In the genomic region with DNA sequence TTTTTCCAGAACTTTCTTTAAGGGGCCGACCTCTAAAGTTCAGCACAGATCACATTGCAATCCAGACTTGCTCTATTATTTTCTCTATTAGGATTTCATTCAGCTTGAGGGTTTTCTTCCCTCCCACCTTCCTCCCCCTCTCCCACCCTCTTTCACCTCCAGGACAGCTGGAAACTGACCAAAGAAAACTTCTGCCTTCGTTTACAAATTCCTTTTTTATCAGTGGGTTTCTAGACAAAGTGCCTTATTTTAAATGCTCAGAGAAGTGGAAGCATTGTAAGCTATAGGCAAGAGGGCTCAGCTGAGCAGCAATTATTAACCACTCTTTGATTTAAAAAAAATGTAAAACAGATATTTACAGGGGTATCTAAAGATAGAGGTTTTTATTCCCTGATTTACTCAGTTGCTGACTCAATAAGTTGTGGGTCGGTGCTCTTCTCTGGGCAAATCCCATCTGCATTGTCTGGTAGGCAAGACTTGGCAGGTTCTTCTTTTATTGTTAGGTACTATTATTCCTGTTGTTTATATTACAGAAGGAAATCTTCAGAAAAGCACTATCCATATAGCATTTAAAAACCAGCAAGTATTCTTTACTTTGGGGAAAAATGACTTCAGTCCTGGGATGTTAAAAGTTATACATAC, we compare ENCODE assay signal across 2 cellular contexts.
TF ChIP-seq lines count a peak whose summit lies in the region.

No MANE protein-coding gene starts in this region.

TF ChIP-seq in GM23338, 12 proteins besides CTCF, POLR2A, EP300 and RAD21 (continued from another document and continues in another):
- TF ChIP-seq, protein P1, sequence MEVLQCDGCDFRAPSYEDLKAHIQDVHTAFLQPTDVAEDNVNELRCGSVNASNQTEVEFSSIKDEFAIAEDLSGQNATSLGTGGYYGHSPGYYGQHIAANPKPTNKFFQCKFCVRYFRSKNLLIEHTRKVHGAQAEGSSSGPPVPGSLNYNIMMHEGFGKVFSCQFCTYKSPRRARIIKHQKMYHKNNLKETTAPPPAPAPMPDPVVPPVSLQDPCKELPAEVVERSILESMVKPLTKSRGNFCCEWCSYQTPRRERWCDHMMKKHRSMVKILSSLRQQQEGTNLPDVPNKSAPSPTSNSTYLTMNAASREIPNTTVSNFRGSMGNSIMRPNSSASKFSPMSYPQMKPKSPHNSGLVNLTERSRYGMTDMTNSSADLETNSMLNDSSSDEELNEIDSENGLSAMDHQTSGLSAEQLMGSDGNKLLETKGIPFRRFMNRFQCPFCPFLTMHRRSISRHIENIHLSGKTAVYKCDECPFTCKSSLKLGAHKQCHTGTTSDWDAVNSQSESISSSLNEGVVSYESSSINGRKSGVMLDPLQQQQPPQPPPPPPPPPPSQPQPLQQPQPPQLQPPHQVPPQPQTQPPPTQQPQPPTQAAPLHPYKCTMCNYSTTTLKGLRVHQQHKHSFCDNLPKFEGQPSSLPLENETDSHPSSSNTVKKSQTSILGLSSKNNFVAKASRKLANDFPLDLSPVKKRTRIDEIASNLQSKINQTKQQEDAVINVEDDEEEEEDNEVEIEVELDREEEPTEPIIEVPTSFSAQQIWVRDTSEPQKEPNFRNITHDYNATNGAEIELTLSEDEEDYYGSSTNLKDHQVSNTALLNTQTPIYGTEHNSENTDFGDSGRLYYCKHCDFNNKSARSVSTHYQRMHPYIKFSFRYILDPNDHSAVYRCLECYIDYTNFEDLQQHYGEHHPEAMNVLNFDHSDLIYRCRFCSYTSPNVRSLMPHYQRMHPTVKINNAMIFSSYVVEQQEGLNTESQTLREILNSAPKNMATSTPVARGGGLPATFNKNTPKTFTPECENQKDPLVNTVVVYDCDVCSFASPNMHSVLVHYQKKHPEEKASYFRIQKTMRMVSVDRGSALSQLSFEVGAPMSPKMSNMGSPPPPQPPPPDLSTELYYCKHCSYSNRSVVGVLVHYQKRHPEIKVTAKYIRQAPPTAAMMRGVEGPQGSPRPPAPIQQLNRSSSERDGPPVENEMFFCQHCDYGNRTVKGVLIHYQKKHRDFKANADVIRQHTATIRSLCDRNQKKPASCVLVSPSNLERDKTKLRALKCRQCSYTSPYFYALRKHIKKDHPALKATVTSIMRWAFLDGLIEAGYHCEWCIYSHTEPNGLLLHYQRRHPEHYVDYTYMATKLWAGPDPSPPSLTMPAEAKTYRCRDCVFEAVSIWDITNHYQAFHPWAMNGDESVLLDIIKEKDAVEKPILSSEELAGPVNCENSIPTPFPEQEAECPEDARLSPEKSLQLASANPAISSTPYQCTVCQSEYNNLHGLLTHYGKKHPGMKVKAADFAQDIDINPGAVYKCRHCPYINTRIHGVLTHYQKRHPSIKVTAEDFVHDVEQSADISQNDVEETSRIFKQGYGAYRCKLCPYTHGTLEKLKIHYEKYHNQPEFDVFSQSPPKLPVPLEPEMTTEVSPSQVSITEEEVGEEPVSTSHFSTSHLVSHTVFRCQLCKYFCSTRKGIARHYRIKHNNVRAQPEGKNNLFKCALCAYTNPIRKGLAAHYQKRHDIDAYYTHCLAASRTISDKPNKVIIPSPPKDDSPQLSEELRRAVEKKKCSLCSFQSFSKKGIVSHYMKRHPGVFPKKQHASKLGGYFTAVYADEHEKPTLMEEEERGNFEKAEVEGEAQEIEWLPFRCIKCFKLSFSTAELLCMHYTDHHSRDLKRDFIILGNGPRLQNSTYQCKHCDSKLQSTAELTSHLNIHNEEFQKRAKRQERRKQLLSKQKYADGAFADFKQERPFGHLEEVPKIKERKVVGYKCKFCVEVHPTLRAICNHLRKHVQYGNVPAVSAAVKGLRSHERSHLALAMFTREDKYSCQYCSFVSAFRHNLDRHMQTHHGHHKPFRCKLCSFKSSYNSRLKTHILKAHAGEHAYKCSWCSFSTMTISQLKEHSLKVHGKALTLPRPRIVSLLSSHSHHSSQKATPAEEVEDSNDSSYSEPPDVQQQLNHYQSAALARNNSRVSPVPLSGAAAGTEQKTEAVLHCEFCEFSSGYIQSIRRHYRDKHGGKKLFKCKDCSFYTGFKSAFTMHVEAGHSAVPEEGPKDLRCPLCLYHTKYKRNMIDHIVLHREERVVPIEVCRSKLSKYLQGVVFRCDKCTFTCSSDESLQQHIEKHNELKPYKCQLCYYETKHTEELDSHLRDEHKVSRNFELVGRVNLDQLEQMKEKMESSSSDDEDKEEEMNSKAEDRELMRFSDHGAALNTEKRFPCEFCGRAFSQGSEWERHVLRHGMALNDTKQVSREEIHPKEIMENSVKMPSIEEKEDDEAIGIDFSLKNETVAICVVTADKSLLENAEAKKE (CRISPR knock-in tag; IDR thresholded peaks at IDR 0.05) = no peak
- TF ChIP-seq ZNF331 (CRISPR knock-in tag; IDR thresholded peaks at IDR 0.05; ENCODE audit: low read depth) = no peak
- no peak for TF ChIP-seq NANOG (IDR thresholded peaks at IDR 0.05; ENCODE audit: borderline replicate concordance)
- TF ChIP-seq, protein P2, sequence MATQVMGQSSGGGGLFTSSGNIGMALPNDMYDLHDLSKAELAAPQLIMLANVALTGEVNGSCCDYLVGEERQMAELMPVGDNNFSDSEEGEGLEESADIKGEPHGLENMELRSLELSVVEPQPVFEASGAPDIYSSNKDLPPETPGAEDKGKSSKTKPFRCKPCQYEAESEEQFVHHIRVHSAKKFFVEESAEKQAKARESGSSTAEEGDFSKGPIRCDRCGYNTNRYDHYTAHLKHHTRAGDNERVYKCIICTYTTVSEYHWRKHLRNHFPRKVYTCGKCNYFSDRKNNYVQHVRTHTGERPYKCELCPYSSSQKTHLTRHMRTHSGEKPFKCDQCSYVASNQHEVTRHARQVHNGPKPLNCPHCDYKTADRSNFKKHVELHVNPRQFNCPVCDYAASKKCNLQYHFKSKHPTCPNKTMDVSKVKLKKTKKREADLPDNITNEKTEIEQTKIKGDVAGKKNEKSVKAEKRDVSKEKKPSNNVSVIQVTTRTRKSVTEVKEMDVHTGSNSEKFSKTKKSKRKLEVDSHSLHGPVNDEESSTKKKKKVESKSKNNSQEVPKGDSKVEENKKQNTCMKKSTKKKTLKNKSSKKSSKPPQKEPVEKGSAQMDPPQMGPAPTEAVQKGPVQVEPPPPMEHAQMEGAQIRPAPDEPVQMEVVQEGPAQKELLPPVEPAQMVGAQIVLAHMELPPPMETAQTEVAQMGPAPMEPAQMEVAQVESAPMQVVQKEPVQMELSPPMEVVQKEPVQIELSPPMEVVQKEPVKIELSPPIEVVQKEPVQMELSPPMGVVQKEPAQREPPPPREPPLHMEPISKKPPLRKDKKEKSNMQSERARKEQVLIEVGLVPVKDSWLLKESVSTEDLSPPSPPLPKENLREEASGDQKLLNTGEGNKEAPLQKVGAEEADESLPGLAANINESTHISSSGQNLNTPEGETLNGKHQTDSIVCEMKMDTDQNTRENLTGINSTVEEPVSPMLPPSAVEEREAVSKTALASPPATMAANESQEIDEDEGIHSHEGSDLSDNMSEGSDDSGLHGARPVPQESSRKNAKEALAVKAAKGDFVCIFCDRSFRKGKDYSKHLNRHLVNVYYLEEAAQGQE (IDR thresholded peaks at IDR 0.05; ENCODE audit: unreplicated experiment) = no peak
- no peak for TF ChIP-seq ETS1 (IDR thresholded peaks at IDR 0.05)
- no peak for TF ChIP-seq POLR2AphosphoS5 (IDR thresholded peaks at IDR 0.05; ENCODE audit: low read depth)
- TF ChIP-seq CREB1 (CRISPR knock-in tag; IDR thresholded peaks at IDR 0.05; ENCODE audit: low read depth) = no peak
- TF ChIP-seq STAT1 (IDR thresholded peaks at IDR 0.05; ENCODE audit: unreplicated experiment) = no peak

TF ChIP-seq in WTC11, 78 proteins besides CTCF, POLR2A, EP300 and RAD21 (continued from another document):
- no peak for TF ChIP-seq CREB1 (CRISPR knock-in tag; IDR thresholded peaks at IDR 0.05)
